9 cellular contexts compared by ENCODE assay signal in genomic region chr12:57475271-57476161, GRCh38. TPM values are rescaled to one million over a fixed set of nuclear protein-coding genes. Genes with fewer than 3 reads are reported as not detected.
DNase-seq lines count a peak whose midpoint lies in the region; ATAC-seq, FAIRE-seq and TF ChIP-seq lines count a peak whose summit lies in the region.
"Had no signal": no experiment of that assay in that cellular context is flagged by ENCODE, and none has a peak within 500 bp of the region (broad histone marks: within the 10 kb centered on the region; RNA-seq: fewer than 3 reads in every experiment).

No MANE protein-coding gene starts in this region.

- ATAC-seq in GM21529 (IDR thresholded peaks at IDR 0.05; ENCODE audit: unreplicated experiment) (peak; percentile 11), HepG2 (peak; percentile 59)

- TF ChIP-seq EP300 in HepG2 (IDR thresholded peaks at IDR 0.05; ENCODE audit: low read depth in 2 of 2, low read length in 2 of 2) (no peak), HepG2 (CRISPR knock-in tag; IDR thresholded peaks at IDR 0.05; ENCODE audit: borderline replicate concordance) (no peak)

- DNase-seq in AG04449 (ENCODE audit: low read depth, low spot score), result no peak
- DNase-seq in brain microvascular endothelial cell, result no peak
- DNase-seq in HepG2 (ENCODE audit: low spot score), result no peak
- peak; percentile 21 to 28 for DNase-seq in thyroid gland
- DNase-seq in activated gamma-delta T cell treated with Interleukin-2 at 50 U/mL for 16 hours, result no peak
- DNase-seq in dedifferentiated amniotic fluid mesenchymal stem cell (ENCODE audit: extremely low spot score), result no peak
- no peak for DNase-seq in A172 (ENCODE audit: low spot score)

- CTCF ChIA-PET in AG04449 (lab: Yijun Ruan, JAX), result interaction anchor here (0.9 to 20.7 kb wide), 4 partner anchors 12 to 21 kb away, joined by 3 to 321 read pairs (median 6); partner anchors contain the start of genes GLI1 and INHBE
- CTCF ChIA-PET in HepG2 (lab: Yijun Ruan, JAX; ENCODE audit: low intra/inter-chr PET ratio, low total read pairs), result no interaction called here

- H3K4me3 ChIP-seq in AG04449 (ENCODE audit: low read depth, low read length) (peak overlapping the region; percentile 25), brain microvascular endothelial cell (ENCODE audit: low read depth, low read length) (peak overlapping the region; percentile 29), HepG2 (replicated peaks in 1 of 3; ENCODE audit: insufficient read depth in 1 of 3, low read depth in 2 of 3, low read length in 3 of 3) (peak overlapping the region in 2 of 3 experiments; percentile 27 to 63; a peak in 3 of 6 replicates), thyroid gland (replicated peaks in 1 of 3) (peak overlapping the region in 2 of 3 donors; percentile 8 to 14)

- H3K4me2 ChIP-seq in HepG2 (ENCODE audit: low read depth, low read length), result peak overlapping the region; percentile 67

- no peak overlapping the region for H3K9ac ChIP-seq in HepG2 (ENCODE audit: insufficient read depth, low read depth, low read length)

- 25% methylated on average over 46 of the region's 84 CpGs for whole genome bisulfite sequencing in HepG2 (ENCODE audit: low lambda C conversion rate)
- WGBS in thyroid gland, 2 donors, result 6 to 24% methylated on average over 38 to 50 of the region's 84 CpGs

- H3K27ac ChIP-seq in brain microvascular endothelial cell, result no peak overlapping the region
- no peak overlapping the region for H3K27ac ChIP-seq in HepG2 (ENCODE audit: extremely low read length, insufficient read depth, low read length)
- no peak overlapping the region for H3K27ac ChIP-seq in thyroid gland

- H3K27me3 ChIP-seq in brain microvascular endothelial cell (replicated peaks) (peaks cover 48% of the 10 kb centered on the region), HepG2 (ENCODE audit: control insufficient read depth in 1 of 2, insufficient read depth in 2 of 2, low read length in 2 of 2) (peaks cover 8 to 70% of the 10 kb centered on the region in 2 experiments), thyroid gland (peaks cover 14% of the 10 kb centered on the region)

- no peak for TF ChIP-seq RAD21 in HepG2 (CRISPR knock-in tag; IDR thresholded peaks at IDR 0.05)

- intact Hi-C loops in HepG2 (cut with micrococcal nuclease; ENCODE audit: unreplicated experiment) (no loop called here), thyroid gland (cut with DNase I) (no loop called here)

- H3K4me1 ChIP-seq in HepG2 (ENCODE audit: insufficient read depth, low read length) (peaks cover 47% of the 10 kb centered on the region), thyroid gland (peaks cover 13 to 16% of the 10 kb centered on the region in 2 donors)

- no TSS peak for BruUV-seq in HepG2 (replicated peaks; lab: Mats Ljungman, UMichigan)

- no peak for TF ChIP-seq CTCF in AG04449 (IDR thresholded peaks at IDR 0.05; ENCODE audit: insufficient read depth, low read length, missing control alignments)
- no peak for TF ChIP-seq CTCF in brain microvascular endothelial cell (IDR thresholded peaks at IDR 0.05; ENCODE audit: low read depth, low read length, missing control alignments)
- TF ChIP-seq CTCF in HepG2 (CRISPR knock-in tag; IDR thresholded peaks at IDR 0.05), result no peak; the same call in 1 of the 2 replicates
- no peak for TF ChIP-seq CTCF in thyroid gland (IDR thresholded peaks at IDR 0.05)

- in situ Hi-C loops in brain microvascular endothelial cell (cut with HindIII; ENCODE audit: low pct_ligation_motif_present, low sequenced_read_pairs) (no loop called here), HepG2 (cut with HindIII; ENCODE audit: extremely low pct_ligation_motif_present, low pct_unique_long_range_greater_than_20kb) (no loop called here)

- H3K9me3 ChIP-seq in HepG2 (ENCODE audit: low read length) (no peaks in the 10 kb centered on the region), thyroid gland (no peaks in the 10 kb centered on the region)

- no peaks in the 10 kb centered on the region for H4K20me1 ChIP-seq in HepG2 (ENCODE audit: insufficient read depth, low read length)

- no peaks in the 10 kb centered on the region for H3K36me3 ChIP-seq in brain microvascular endothelial cell (replicated peaks)
- no peaks in the 10 kb centered on the region for H3K36me3 ChIP-seq in HepG2 (replicated peaks in 1 of 2; ENCODE audit: control insufficient read depth in 1 of 2, insufficient read depth in 2 of 2, low read length in 2 of 2)
- no peaks in the 10 kb centered on the region for H3K36me3 ChIP-seq in thyroid gland

- no peak overlapping the region for H2AFZ ChIP-seq in HepG2 (ENCODE audit: low read length)

- POLR2A ChIA-PET in AG04449 (lab: Yijun Ruan, JAX), result interaction anchor here (0.9 to 1.2 kb wide), 2 partner anchors 12 to 45 kb away, joined by 3 read pairs; partner anchors contain the start of gene DDIT3
- POLR2A ChIA-PET in HepG2 (lab: Yijun Ruan, JAX), result interaction anchor here (1.2 to 2.0 kb wide), 2 partner anchors 12 to 45 kb away, joined by 4 read pairs; partner anchors contain the start of genes DDIT3 and MARS1

- FAIRE-seq in HepG2 (lab: Jason Lieb, UNC), result no peak

- TF ChIP-seq POLR2A in HepG2 (IDR thresholded peaks at IDR 0.05; ENCODE audit: insufficient read depth in 1 of 2, low read depth in 2 of 2, low read length in 2 of 2), result no peak
- no peak for TF ChIP-seq POLR2A in thyroid gland (IDR thresholded peaks at IDR 0.05)

- no peaks in the 10 kb centered on the region for H3K79me2 ChIP-seq in HepG2 (ENCODE audit: insufficient read depth, low read length)

RNA-seq across cellular contexts. Expression of gene ARHGAP9, which starts 4.2 kb away (rescaled TPM):
- total RNA-seq in HepG2 (2016; rRNA removed; fragmentation: Illumina TruSeq; extraction: Trizol), result 0.18 TPM in 1 of 2 replicates, not detected in the other
- total RNA-seq in HepG2 (2016; cell fraction: cytosol; rRNA removed; fragmentation: Illumina TruSeq; extraction: Trizol; ENCODE audit: low read depth), result not detected in 2 replicates
- 0.32 TPM in 1 of 2 replicates, not detected in the other for total RNA-seq in HepG2 (2016; cell fraction: insoluble cytoplasmic fraction; rRNA removed; fragmentation: Illumina TruSeq; extraction: Trizol)
- total RNA-seq in HepG2 (2016; cell fraction: membrane; rRNA removed; fragmentation: Illumina TruSeq; extraction: Trizol), result not detected in 2 replicates
- not detected in 2 replicates for total RNA-seq in HepG2 (2016; cell fraction: nucleus; rRNA removed; fragmentation: Illumina TruSeq; extraction: Trizol)
- 0.95 and 1.2 TPM in 2 replicates for polyA plus RNA-seq in HepG2 (2011; rRNA removed)
- 0.33 and 0.40 TPM in 2 replicates for polyA plus RNA-seq in HepG2 (2011; cell fraction: cytosol; rRNA removed)
- 3.1 and 5.5 TPM in 2 replicates for polyA plus RNA-seq in HepG2 (2011; cell fraction: nucleus; rRNA removed)
- 0.39 and 0.55 TPM in 2 replicates for polyA plus RNA-seq in HepG2 (2012)
- polyA plus RNA-seq in HepG2 (2016; cell fraction: cytosol; fragmentation: Illumina TruSeq; extraction: Trizol; ENCODE audit: low read depth), result not detected in 2 replicates
- polyA plus RNA-seq in HepG2 (2016; cell fraction: insoluble cytoplasmic fraction; fragmentation: Illumina TruSeq; extraction: Trizol; ENCODE audit: low read depth), result 0.17 TPM in 1 of 2 replicates, not detected in the other
- polyA plus RNA-seq in HepG2 (2016; cell fraction: membrane; fragmentation: Illumina TruSeq; extraction: Trizol; ENCODE audit: low read depth), result 0.15 TPM in 1 of 2 replicates, not detected in the other
- 0.51 and 0.87 TPM in 2 replicates for polyA plus RNA-seq in HepG2 (2016; cell fraction: nucleus; fragmentation: Illumina TruSeq; extraction: Trizol; ENCODE audit: insufficient read depth, low read depth)
- 0.44 TPM in 1 of 2 replicates, not detected in the other for polyA minus RNA-seq in HepG2 (2011; rRNA and poly(A)+ RNA removed; ENCODE audit: low replicate concordance)
- not detected in 2 replicates for polyA minus RNA-seq in HepG2 (2011; cell fraction: cytosol; rRNA and poly(A)+ RNA removed)
- polyA minus RNA-seq in HepG2 (2011; cell fraction: nucleus; rRNA and poly(A)+ RNA removed), result 0.64 and 1.7 TPM in 2 replicates
- 1 to 10 TPM; 3.2 to 6.3 (median 4.6) TPM for total RNA-seq in thyroid gland
- 0.43 and 0.79 TPM in 2 replicates for total RNA-seq in A172 (2014; rRNA removed; shearing (Covaris generic))

RNA-seq across cellular contexts. Expression of gene MARS1, which starts 12.4 kb away (rescaled TPM):
- total RNA-seq in HepG2 (2016; rRNA removed; fragmentation: Illumina TruSeq; extraction: Trizol) (177 and 181 TPM in 2 replicates), thyroid gland (100 to 1,000 TPM in 2 of 4 donors, 10 to 100 TPM in 2; 55.2 to 173 (median 97.8) TPM)
- 69.2 and 77.6 TPM in 2 replicates for total RNA-seq in HepG2 (2016; cell fraction: cytosol; rRNA removed; fragmentation: Illumina TruSeq; extraction: Trizol; ENCODE audit: low read depth)
- total RNA-seq in HepG2 (2016; cell fraction: insoluble cytoplasmic fraction; rRNA removed; fragmentation: Illumina TruSeq; extraction: Trizol), result 178 and 182 TPM in 2 replicates
- total RNA-seq in HepG2 (2016; cell fraction: membrane; rRNA removed; fragmentation: Illumina TruSeq; extraction: Trizol), result 116 and 124 TPM in 2 replicates
- total RNA-seq in HepG2 (2016; cell fraction: nucleus; rRNA removed; fragmentation: Illumina TruSeq; extraction: Trizol), result 147 and 177 TPM in 2 replicates
- polyA plus RNA-seq in HepG2 (2011; rRNA removed), result 115 and 167 TPM in 2 replicates
- 90.1 and 98.7 TPM in 2 replicates for polyA plus RNA-seq in HepG2 (2011; cell fraction: cytosol; rRNA removed)
- polyA plus RNA-seq in HepG2 (2011; cell fraction: nucleus; rRNA removed), result 450 and 538 TPM in 2 replicates
- 160 and 209 TPM in 2 replicates for polyA plus RNA-seq in HepG2 (2012)
- 68.2 and 75.1 TPM in 2 replicates for polyA plus RNA-seq in HepG2 (2016; cell fraction: cytosol; fragmentation: Illumina TruSeq; extraction: Trizol; ENCODE audit: low read depth)
- 150 and 162 TPM in 2 replicates for polyA plus RNA-seq in HepG2 (2016; cell fraction: insoluble cytoplasmic fraction; fragmentation: Illumina TruSeq; extraction: Trizol; ENCODE audit: low read depth)
- 87.9 and 114 TPM in 2 replicates for polyA plus RNA-seq in HepG2 (2016; cell fraction: membrane; fragmentation: Illumina TruSeq; extraction: Trizol; ENCODE audit: low read depth)
- 239 and 240 TPM in 2 replicates for polyA plus RNA-seq in HepG2 (2016; cell fraction: nucleus; fragmentation: Illumina TruSeq; extraction: Trizol; ENCODE audit: insufficient read depth, low read depth)
- polyA minus RNA-seq in HepG2 (2011; rRNA and poly(A)+ RNA removed; ENCODE audit: low replicate concordance), result 242 and 269 TPM in 2 replicates
- 76.3 and 117 TPM in 2 replicates for polyA minus RNA-seq in HepG2 (2011; cell fraction: cytosol; rRNA and poly(A)+ RNA removed)
- polyA minus RNA-seq in HepG2 (2011; cell fraction: nucleus; rRNA and poly(A)+ RNA removed), result 213 and 244 TPM in 2 replicates
- 86.0 and 319 TPM in 2 replicates for total RNA-seq in A172 (2014; rRNA removed; shearing (Covaris generic))

RNA-seq across cellular contexts. Expression of gene GLI1, which starts 15.9 kb away (rescaled TPM):
- total RNA-seq in HepG2 (2016; rRNA removed; fragmentation: Illumina TruSeq; extraction: Trizol) (0.20 TPM in 1 of 2 replicates, not detected in the other), thyroid gland (1 to 10 TPM in 3 of 4 donors, not detected in 1; 1.1 to 2.2 (median 1.6) TPM)
- total RNA-seq in HepG2 (2016; cell fraction: cytosol; rRNA removed; fragmentation: Illumina TruSeq; extraction: Trizol; ENCODE audit: low read depth), result 0.53 TPM in 1 of 2 replicates, not detected in the other
- total RNA-seq in HepG2 (2016; cell fraction: insoluble cytoplasmic fraction; rRNA removed; fragmentation: Illumina TruSeq; extraction: Trizol), result not detected in 2 replicates
- total RNA-seq in HepG2 (2016; cell fraction: membrane; rRNA removed; fragmentation: Illumina TruSeq; extraction: Trizol), result not detected in 2 replicates
- total RNA-seq in HepG2 (2016; cell fraction: nucleus; rRNA removed; fragmentation: Illumina TruSeq; extraction: Trizol), result not detected in 2 replicates
- polyA plus RNA-seq in HepG2 (2011; rRNA removed), result 0.09 and 0.27 TPM in 2 replicates
- polyA plus RNA-seq in HepG2 (2011; cell fraction: cytosol; rRNA removed), result 0.06 and 0.07 TPM in 2 replicates
- polyA plus RNA-seq in HepG2 (2011; cell fraction: nucleus; rRNA removed), result 0.33 and 0.42 TPM in 2 replicates
- polyA plus RNA-seq in HepG2 (2012), result 0.55 TPM in 1 of 2 replicates, not detected in the other
- polyA plus RNA-seq in HepG2 (2016; cell fraction: cytosol; fragmentation: Illumina TruSeq; extraction: Trizol; ENCODE audit: low read depth), result not detected in 2 replicates
- polyA plus RNA-seq in HepG2 (2016; cell fraction: insoluble cytoplasmic fraction; fragmentation: Illumina TruSeq; extraction: Trizol; ENCODE audit: low read depth), result 0.35 TPM in 1 of 2 replicates, not detected in the other
- polyA plus RNA-seq in HepG2 (2016; cell fraction: membrane; fragmentation: Illumina TruSeq; extraction: Trizol; ENCODE audit: low read depth), result not detected in 2 replicates
- 0.17 and 0.49 TPM in 2 replicates for polyA plus RNA-seq in HepG2 (2016; cell fraction: nucleus; fragmentation: Illumina TruSeq; extraction: Trizol; ENCODE audit: insufficient read depth, low read depth)
- 2.5 TPM in 1 of 2 replicates, not detected in the other for polyA minus RNA-seq in HepG2 (2011; rRNA and poly(A)+ RNA removed; ENCODE audit: low replicate concordance)
- not detected in 2 replicates for polyA minus RNA-seq in HepG2 (2011; cell fraction: cytosol; rRNA and poly(A)+ RNA removed)
- not detected in 2 replicates for polyA minus RNA-seq in HepG2 (2011; cell fraction: nucleus; rRNA and poly(A)+ RNA removed)
- 0.19 and 4.1 TPM in 2 replicates for total RNA-seq in A172 (2014; rRNA removed; shearing (Covaris generic))

RNA-seq across cellular contexts. Expression of gene INHBE, which starts 20.4 kb away (rescaled TPM):
- total RNA-seq in HepG2 (2016; rRNA removed; fragmentation: Illumina TruSeq; extraction: Trizol), result 6.8 and 17.0 TPM in 2 replicates
- total RNA-seq in HepG2 (2016; cell fraction: cytosol; rRNA removed; fragmentation: Illumina TruSeq; extraction: Trizol; ENCODE audit: low read depth), result 1.4 and 1.9 TPM in 2 replicates
- total RNA-seq in HepG2 (2016; cell fraction: insoluble cytoplasmic fraction; rRNA removed; fragmentation: Illumina TruSeq; extraction: Trizol), result 8.0 and 15.5 TPM in 2 replicates
- 3.2 and 3.3 TPM in 2 replicates for total RNA-seq in HepG2 (2016; cell fraction: membrane; rRNA removed; fragmentation: Illumina TruSeq; extraction: Trizol)
- 11.2 and 13.1 TPM in 2 replicates for total RNA-seq in HepG2 (2016; cell fraction: nucleus; rRNA removed; fragmentation: Illumina TruSeq; extraction: Trizol)
- polyA plus RNA-seq in HepG2 (2011; rRNA removed), result 32.0 and 55.8 TPM in 2 replicates
- 39.2 and 45.0 TPM in 2 replicates for polyA plus RNA-seq in HepG2 (2011; cell fraction: cytosol; rRNA removed)
- 12.5 and 25.8 TPM in 2 replicates for polyA plus RNA-seq in HepG2 (2011; cell fraction: nucleus; rRNA removed)
- 16.9 and 62.2 TPM in 2 replicates for polyA plus RNA-seq in HepG2 (2012)
- 0.90 and 1.2 TPM in 2 replicates for polyA plus RNA-seq in HepG2 (2016; cell fraction: cytosol; fragmentation: Illumina TruSeq; extraction: Trizol; ENCODE audit: low read depth)
- polyA plus RNA-seq in HepG2 (2016; cell fraction: insoluble cytoplasmic fraction; fragmentation: Illumina TruSeq; extraction: Trizol; ENCODE audit: low read depth), result 6.5 and 7.6 TPM in 2 replicates
- 1.8 and 2.0 TPM in 2 replicates for polyA plus RNA-seq in HepG2 (2016; cell fraction: membrane; fragmentation: Illumina TruSeq; extraction: Trizol; ENCODE audit: low read depth)
- 16.9 and 17.1 TPM in 2 replicates for polyA plus RNA-seq in HepG2 (2016; cell fraction: nucleus; fragmentation: Illumina TruSeq; extraction: Trizol; ENCODE audit: insufficient read depth, low read depth)
- polyA minus RNA-seq in HepG2 (2011; rRNA and poly(A)+ RNA removed; ENCODE audit: low replicate concordance), result 0.51 and 61.0 TPM in 2 replicates
- polyA minus RNA-seq in HepG2 (2011; cell fraction: cytosol; rRNA and poly(A)+ RNA removed), result 21.0 and 26.6 TPM in 2 replicates
- polyA minus RNA-seq in HepG2 (2011; cell fraction: nucleus; rRNA and poly(A)+ RNA removed), result 7.1 and 11.4 TPM in 2 replicates
- not detected for total RNA-seq in thyroid gland
- total RNA-seq in A172 (2014; rRNA removed; shearing (Covaris generic)), result 0.14 and 0.17 TPM in 2 replicates
- total RNA-seq: subcutaneous adipose tissue had no signal

RNA-seq across cellular contexts. Expression of gene INHBC, which starts 40.9 kb away (rescaled TPM):
- total RNA-seq in HepG2 (2016; rRNA removed; fragmentation: Illumina TruSeq; extraction: Trizol), result 1.5 and 1.8 TPM in 2 replicates
- total RNA-seq in HepG2 (2016; cell fraction: cytosol; rRNA removed; fragmentation: Illumina TruSeq; extraction: Trizol; ENCODE audit: low read depth), result 0.20 and 0.35 TPM in 2 replicates
- total RNA-seq in HepG2 (2016; cell fraction: insoluble cytoplasmic fraction; rRNA removed; fragmentation: Illumina TruSeq; extraction: Trizol), result 1.3 and 1.7 TPM in 2 replicates
- total RNA-seq in HepG2 (2016; cell fraction: membrane; rRNA removed; fragmentation: Illumina TruSeq; extraction: Trizol), result 1.1 TPM in 2 replicates
- total RNA-seq in HepG2 (2016; cell fraction: nucleus; rRNA removed; fragmentation: Illumina TruSeq; extraction: Trizol), result 2.3 and 2.6 TPM in 2 replicates
- 12.7 and 13.8 TPM in 2 replicates for polyA plus RNA-seq in HepG2 (2011; rRNA removed)
- polyA plus RNA-seq in HepG2 (2011; cell fraction: cytosol; rRNA removed), result 11.4 and 11.9 TPM in 2 replicates
- 4.8 and 6.4 TPM in 2 replicates for polyA plus RNA-seq in HepG2 (2011; cell fraction: nucleus; rRNA removed)
- polyA plus RNA-seq in HepG2 (2012), result 2.3 and 4.2 TPM in 2 replicates
- polyA plus RNA-seq in HepG2 (2016; cell fraction: cytosol; fragmentation: Illumina TruSeq; extraction: Trizol; ENCODE audit: low read depth), result 0.35 and 0.46 TPM in 2 replicates
- 3.2 and 3.3 TPM in 2 replicates for polyA plus RNA-seq in HepG2 (2016; cell fraction: insoluble cytoplasmic fraction; fragmentation: Illumina TruSeq; extraction: Trizol; ENCODE audit: low read depth)
- 1.3 and 1.4 TPM in 2 replicates for polyA plus RNA-seq in HepG2 (2016; cell fraction: membrane; fragmentation: Illumina TruSeq; extraction: Trizol; ENCODE audit: low read depth)
- polyA plus RNA-seq in HepG2 (2016; cell fraction: nucleus; fragmentation: Illumina TruSeq; extraction: Trizol; ENCODE audit: insufficient read depth, low read depth), result 4.0 and 4.8 TPM in 2 replicates
- 0.16 and 20.9 TPM in 2 replicates for polyA minus RNA-seq in HepG2 (2011; rRNA and poly(A)+ RNA removed; ENCODE audit: low replicate concordance)
- polyA minus RNA-seq in HepG2 (2011; cell fraction: cytosol; rRNA and poly(A)+ RNA removed), result 4.8 and 4.9 TPM in 2 replicates
- polyA minus RNA-seq in HepG2 (2011; cell fraction: nucleus; rRNA and poly(A)+ RNA removed), result 5.0 and 6.3 TPM in 2 replicates
- under 1 TPM in 3 of 4 donors, not detected in 1; 0.33 to 0.63 (median 0.54) TPM for total RNA-seq in thyroid gland
- total RNA-seq in A172 (2014; rRNA removed; shearing (Covaris generic)), result not detected in 2 replicates
- total RNA-seq: subcutaneous adipose tissue had no signal

Comparison
In these comparisons a context has a peak if more than half of its experiments do, and no peak if none do; other contexts are left out.
1. DNase-seq: peak in thyroid gland (2 of 2); none in AG04449 (single experiment), brain microvascular endothelial cell (single experiment), HepG2 (single experiment), activated gamma-delta T cell treated with Interleukin-2 at 50 U/mL for 16 hours (single experiment), dedifferentiated amniotic fluid mesenchymal stem cell (single experiment) and A172 (single experiment).
2. Peak in every context shown above with its lines, with median percentiles within 50 percentile points of each other: H3K4me3 ChIP-seq.